In genomic region chr17:6568186-6568758, GRCh38 we compare ENCODE assay signal across 17 cellular contexts. TPM values are rescaled to one million over a fixed set of nuclear protein-coding genes. Genes with fewer than 3 reads are reported as not detected.
DNase-seq lines count a peak whose midpoint lies in the region; ATAC-seq, FAIRE-seq and TF ChIP-seq lines count a peak whose summit lies in the region.
"Had no signal": no experiment of that assay in that cellular context is flagged by ENCODE, and none has a peak within 500 bp of the region (broad histone marks: within the 10 kb centered on the region; RNA-seq: fewer than 3 reads in every experiment).

No MANE protein-coding gene starts in this region.

- no peak for TF ChIP-seq CTCF in H1 (IDR thresholded peaks at IDR 0.05; ENCODE audit: control extremely low read depth in 1 of 3, insufficient read depth in 1 of 3, low read depth in 1 of 3, low read length in 3 of 3)
- no peak for TF ChIP-seq CTCF in lower lobe of right lung (IDR thresholded peaks at IDR 0.05)
- TF ChIP-seq CTCF in spleen (IDR thresholded peaks at IDR 0.05 in 8 of 11, conservative IDR thresholded peaks at IDR 0.05 in 3 of 11), result no peak

- CTCF ChIA-PET in H1 (lab: Charles Lee; ENCODE audit: partially characterized antibody), result interaction anchor here (1.3 to 2.0 kb wide), 2 partner anchors 10 to 129 kb away, joined by 3 to 5 read pairs; no protein-coding TSS in a partner anchor

- H4K5ac ChIP-seq in H1 (ENCODE audit: insufficient read length, low read depth, low read length), result no peak overlapping the region

- peak overlapping the region; percentile 59 for H4K91ac ChIP-seq in H1 (replicated peaks; ENCODE audit: insufficient read length, low read length)

- H2BK120ac ChIP-seq in H1 (replicated peaks; ENCODE audit: low read depth, low read length), result no peak overlapping the region

- no peak overlapping the region for H2AK5ac ChIP-seq in H1 (ENCODE audit: low read depth, low read length)

- H3K4me3 ChIP-seq in HUES48 (ENCODE audit: low read depth, low read length) (no peak overlapping the region), H1 (ENCODE audit: extremely low read depth in 1 of 4, insufficient read depth in 2 of 4, low read depth in 3 of 4, low read length in 4 of 4) (no peak overlapping the region), lower lobe of right lung (no peak overlapping the region), spleen (no peak overlapping the region)
- H3K4me3 ChIP-seq: left lung, thoracic aorta had no signal

- no peak overlapping the region for H3K9ac ChIP-seq in HUES48 (ENCODE audit: low read depth, low read length)
- H3K9ac ChIP-seq in H1 (replicated peaks in 1 of 4; ENCODE audit: extremely low read depth in 1 of 4, low read depth in 3 of 4, low read length in 3 of 4), result no peak overlapping the region; a peak in 1 of 7 replicates
- H3K9ac ChIP-seq: SK-N-SH had no signal

- no peaks in the 10 kb centered on the region for H3K9me3 ChIP-seq in HUES48 (ENCODE audit: control insufficient read depth, insufficient read depth, low read length)
- no peaks in the 10 kb centered on the region for H3K9me3 ChIP-seq in H1 (ENCODE audit: insufficient read depth in 2 of 2, low read depth in 1 of 2, low read length in 1 of 2)
- H3K9me3 ChIP-seq in lower lobe of right lung, result no peaks in the 10 kb centered on the region
- no peaks in the 10 kb centered on the region for H3K9me3 ChIP-seq in spleen
- H3K9me3 ChIP-seq: left lung, SK-N-SH, thoracic aorta had no signal

- H3K4me2 ChIP-seq in H1 (ENCODE audit: insufficient read depth in 1 of 2, low read depth in 2 of 2, low read length in 2 of 2), result peak overlapping the region; percentile 14 to 30; a peak in 2 of 4 replicates
- H3K4me2 ChIP-seq: SK-N-SH had no signal

- H3K56ac ChIP-seq in H1 (replicated peaks; ENCODE audit: insufficient read length, low read depth, low read length), result no peak overlapping the region

- TF ChIP-seq POLR2A in H1 (IDR thresholded peaks at IDR 0.05; ENCODE audit: control extremely low read depth in 1 of 2, low read depth in 2 of 2, low read length in 2 of 2) (no peak), spleen (IDR thresholded peaks at IDR 0.05) (no peak)

- intact Hi-C loops in lower lobe of right lung (cut with DNase I) (no loop called here), spleen (cut with DNase I; ENCODE audit: low total_unique reads) (no loop called here)

- no peak for FAIRE-seq in H1 (lab: Jason Lieb, UNC)
- FAIRE-seq: GM18507 had no signal

- DNase-seq in H1 (ENCODE audit: low read depth in 1 of 2, low spot score in 2 of 2) (peak in 1 of 2 experiments; percentile 45), lower lobe of right lung (no peak), spleen (no peak), NK-92 (lab: John Stamatoyannopoulos, UW; ENCODE audit: unreplicated experiment) (no peak), DMS79 (lab: John Stamatoyannopoulos, UW) (no peak)
- DNase-seq: activated naive CD4-positive, alpha-beta T cell treated with anti-CD3 and anti-CD28 coated beads for 36 hours; caudate nucleus; KBM-7; NCI-H1694 treated with DMSO at 0.1 percent for 48 hours; retina had no signal

- WGBS in H1 (ENCODE audit: extremely low coverage in 1 of 2, insufficient coverage in 1 of 2, insufficient read length in 1 of 2, insufficient replicate concordance in 2 of 2, low coverage in 1 of 2, low lambda C conversion rate in 2 of 2, missing lambda C conversion rate in 1 of 2), 2 experiments, result 87% methylated on average over 12 of the region's 12 CpGs; no CpG with 5 or more reads in 1 of the 2 experiments
- 72 to 83% (median 74%) methylated on average over 12 of the region's 12 CpGs for WGBS in spleen, 5 donors

- H4K8ac ChIP-seq in H1 (ENCODE audit: extremely low read depth, insufficient read depth, low read length), result peak overlapping the region; percentile 86

- H3K79me1 ChIP-seq in H1 (ENCODE audit: low read depth, low read length), result no peaks in the 10 kb centered on the region

- H3K4ac ChIP-seq in H1 (replicated peaks; ENCODE audit: insufficient read length, low read depth, low read length), result no peak overlapping the region

- H4K20me1 ChIP-seq in H1 (replicated peaks in 1 of 2; ENCODE audit: control insufficient read depth in 1 of 2, insufficient read depth in 2 of 2, low read length in 2 of 2), result no peaks in the 10 kb centered on the region

- H2BK12ac ChIP-seq in H1 (ENCODE audit: low read depth, low read length), result 0 out of 2 replicates have a peak overlapping the region, but pooled peaks have one; percentile 60

- 0 out of 2 replicates have a peak overlapping the region, but pooled peaks have one; percentile 19 for H2BK15ac ChIP-seq in H1 (ENCODE audit: low read length)

- no peak for TF ChIP-seq RAD21 in H1 (IDR thresholded peaks at IDR 0.05 in 1 of 2, conservative IDR thresholded peaks at IDR 0.05 in 1 of 2; ENCODE audit: low read depth in 2 of 2, low read length in 2 of 2)

- peak overlapping the region; percentile 37 for H3K27ac ChIP-seq in HUES48 (ENCODE audit: low read depth, low read length)
- no peak overlapping the region for H3K27ac ChIP-seq in H1 (ENCODE audit: low read depth, low read length)
- H3K27ac ChIP-seq in lower lobe of right lung, result peak overlapping the region; percentile 67
- peak overlapping the region in 5 of 8 donors; percentile 24 to 62 (median 45) for H3K27ac ChIP-seq in spleen
- H3K27ac ChIP-seq: thoracic aorta had no signal

- ATAC-seq in lower lobe of right lung (no peak), GM21737 (IDR thresholded peaks at IDR 0.05; ENCODE audit: unreplicated experiment) (no peak), HG03457 (IDR thresholded peaks at IDR 0.05; ENCODE audit: unreplicated experiment) (no peak)

- H3K36me3 ChIP-seq in HUES48 (ENCODE audit: control insufficient read depth, insufficient read depth, low read length), result no peaks in the 10 kb centered on the region
- H3K36me3 ChIP-seq in H1 (ENCODE audit: control insufficient read depth in 2 of 4, insufficient read depth in 4 of 4, low read length in 3 of 4), result no peaks in the 10 kb centered on the region; a peak in 1 of 8 replicates
- H3K36me3 ChIP-seq in lower lobe of right lung, result no peaks in the 10 kb centered on the region
- no peaks in the 10 kb centered on the region for H3K36me3 ChIP-seq in spleen
- H3K36me3 ChIP-seq: left lung, thoracic aorta had no signal

- H3K23me2 ChIP-seq in H1 (ENCODE audit: low read depth, low read length), result no peaks in the 10 kb centered on the region

- 0 out of 2 replicates have a peak overlapping the region, but pooled peaks have one; percentile 1 for H3K18ac ChIP-seq in H1 (ENCODE audit: extremely low read depth, low read length)

- 0 out of 2 replicates have a peak overlapping the region, but pooled peaks have one; percentile 31 for H2BK5ac ChIP-seq in H1 (ENCODE audit: low read depth, low read length)

- POLR2A ChIA-PET in H1 (lab: Charles Lee; ENCODE audit: partially characterized antibody), result interaction anchor here (1.2 kb wide), 2 partner anchors 10 to 11 kb away, joined by 3 to 5 read pairs; no protein-coding TSS in a partner anchor

- H3K79me2 ChIP-seq in H1 (ENCODE audit: control insufficient read depth in 1 of 2, insufficient read depth in 2 of 2, low read length in 2 of 2), result no peaks in the 10 kb centered on the region

- H3K4me1 ChIP-seq in HUES48 (ENCODE audit: control insufficient read depth, insufficient read depth, low read length) (peaks cover 15% of the 10 kb centered on the region), H1 (replicated peaks in 1 of 4; ENCODE audit: control insufficient read depth in 3 of 4, insufficient read depth in 4 of 4, low read length in 3 of 4) (peaks cover 6 to 15% (median 8%) of the 10 kb centered on the region in 4 experiments), lower lobe of right lung (no peaks in the 10 kb centered on the region), spleen (peaks cover 0 to 14% (median 5%) of the 10 kb centered on the region in 6 donors)
- H3K4me1 ChIP-seq: left lung had no signal

- H2AFZ ChIP-seq in H1 (ENCODE audit: low read length), result no peak overlapping the region

- H3K14ac ChIP-seq in H1 (ENCODE audit: insufficient read length), result no peak overlapping the region

- no peak overlapping the region for H3K23ac ChIP-seq in H1 (ENCODE audit: insufficient read length)

- peak overlapping the region; percentile 62; the same call in 1 of the 2 replicates for H2BK20ac ChIP-seq in H1 (ENCODE audit: low read length)

- TF ChIP-seq EP300 in H1 (IDR thresholded peaks at IDR 0.05; ENCODE audit: borderline replicate concordance in 1 of 2, low read depth in 2 of 2, low read length in 2 of 2), result no peak

- no peaks in the 10 kb centered on the region for H3K27me3 ChIP-seq in HUES48 (ENCODE audit: control insufficient read depth, insufficient read depth, low read length)
- no peaks in the 10 kb centered on the region for H3K27me3 ChIP-seq in H1 (replicated peaks in 1 of 4; ENCODE audit: control insufficient read depth in 3 of 4, extremely low read depth in 1 of 4, insufficient read depth in 3 of 4, low read length in 3 of 4)
- no peaks in the 10 kb centered on the region for H3K27me3 ChIP-seq in lower lobe of right lung (ENCODE audit: low read depth)
- H3K27me3 ChIP-seq in spleen (replicated peaks in 1 of 7), result no peaks in the 10 kb centered on the region
- H3K27me3 ChIP-seq: left lung had no signal

TF ChIP-seq in H1, 55 proteins besides CTCF, POLR2A, EP300 and RAD21 (continues in another document):
- TF ChIP-seq YY1 (IDR thresholded peaks at IDR 0.05; ENCODE audit: low read depth, low read length) (no peak), ZNF274 (IDR thresholded peaks at IDR 0.05; ENCODE audit: borderline replicate concordance, extremely low read depth, low read length) (no peak), BACH1 (IDR thresholded peaks at IDR 0.05; ENCODE audit: low read length) (no peak), RFX5 (IDR thresholded peaks at IDR 0.05; ENCODE audit: borderline replicate concordance, low read depth, low read length) (no peak), POU5F1 (IDR thresholded peaks at IDR 0.05; ENCODE audit: low read depth, low read length) (no peak), CHD2 (IDR thresholded peaks at IDR 0.05; ENCODE audit: low read length) (no peak), SIX5 (IDR thresholded peaks at IDR 0.05; ENCODE audit: low read depth, low read length) (no peak), SRF (IDR thresholded peaks at IDR 0.05; ENCODE audit: low read depth, low read length) (no peak), EZH2 (IDR thresholded peaks at IDR 0.05; ENCODE audit: low read depth, low read length, severe bottlenecking) (no peak)

RNA-seq across cellular contexts. Expression of gene PITPNM3, which starts 11.9 kb away (rescaled TPM):
- total RNA-seq in H1 (2021; fragmentation: NEBNext Ultra II Directional; extraction: Animal tissue kit (Norgen Biotek cat#: 25700)), result 1.7 and 2.1 TPM in 2 replicates
- 3.1 and 4.8 TPM in 2 replicates for polyA plus RNA-seq in H1 (2011; rRNA removed)
- polyA plus RNA-seq in H1 (2011; cell fraction: cytosol; rRNA removed), result 3.3 TPM
- polyA plus RNA-seq in H1 (2011; cell fraction: nucleus; rRNA removed), result 7.3 TPM
- polyA plus RNA-seq in H1 (2012, experiment 1 of 2), result 1.8 to 2.8 TPM (median 2.2 TPM) in 4 replicates
- 1.2 TPM for polyA plus RNA-seq in H1 (2012, experiment 2 of 2)
- polyA plus RNA-seq in H1 (2013, experiment 1 of 2), result 1.1 TPM
- 0.98 TPM for polyA plus RNA-seq in H1 (2013, experiment 2 of 2)
- polyA minus RNA-seq in H1 (2011; rRNA and poly(A)+ RNA removed), result 3.1 and 3.5 TPM in 2 replicates
- polyA minus RNA-seq in H1 (2011; cell fraction: cytosol; rRNA and poly(A)+ RNA removed), result 3.4 TPM
- polyA minus RNA-seq in H1 (2011; cell fraction: nucleus; rRNA and poly(A)+ RNA removed), result 3.5 TPM
- 12.3 TPM for total RNA-seq in lower lobe of right lung
- 100 to 1,000 TPM in 6 of 7 donors, 10 to 100 TPM in 1; 51.9 to 215 (median 140) TPM for total RNA-seq in spleen
- 10 to 100 TPM in 1 of 3 donors, 1 to 10 TPM in 2; 5.4 to 63.3 (median 9.1) TPM for polyA plus RNA-seq in spleen
